ENCODE assay signal across 17 cellular contexts in genomic region chr9:90999425-91000397, GRCh38.
DNase-seq lines count a peak whose midpoint lies in the region; ATAC-seq, FAIRE-seq and TF ChIP-seq lines count a peak whose summit lies in the region.
"Had no signal": no experiment of that assay in that cellular context is flagged by ENCODE, and none has a peak within 500 bp of the region (broad histone marks: within the 10 kb centered on the region; RNA-seq: fewer than 3 reads in every experiment).

No MANE protein-coding gene starts in this region.

- H3K27ac ChIP-seq in testis, result no peak overlapping the region
- H3K27ac ChIP-seq: BLaER1 had no signal

- 90 to 93% methylated on average over 12 to 16 of the region's 16 CpGs for WGBS in testis, 2 donors

- no peaks in the 10 kb centered on the region for H3K36me3 Mint-ChIP-seq in neural crest cell (ENCODE audit: low read depth)
- H3K36me3 Mint-ChIP-seq: stimulated activated memory B cell treated with anti-CD40 and anti-IgM and Interleukin-4, amounts not matched to agents 10 μg/mL and 1 μg/mL and 100 μg/mL, for 72 hours had no signal

- FAIRE-seq in bronchial epithelial cell (lab: Jason Lieb, UNC), result no peak

- H3K27me3 ChIP-seq in bronchial epithelial cell (ENCODE audit: control insufficient read depth, insufficient read depth, low read length) (no peaks in the 10 kb centered on the region), testis (no peaks in the 10 kb centered on the region)
- H3K27me3 ChIP-seq: BLaER1 had no signal

- intact Hi-C loops in testis (cut with DNase I; ENCODE audit: low total_unique reads), result no loop called here

- H3K27ac Mint-ChIP-seq in neural crest cell (ENCODE audit: unreplicated experiment), result peak overlapping the region; percentile 4
- H3K27ac Mint-ChIP-seq: activated naive CD8-positive, alpha-beta T cell; progenitor cell of endocrine pancreas; stimulated activated memory B cell treated with anti-CD40 and anti-IgM and Interleukin-4, amounts not matched to agents 10 μg/mL and 1 μg/mL and 100 μg/mL, for 72 hours had no signal

- H3K4me1 Mint-ChIP-seq in neural crest cell, result no peaks in the 10 kb centered on the region
- H3K4me1 Mint-ChIP-seq: stimulated activated memory B cell treated with anti-CD40 and anti-IgM and Interleukin-4, amounts not matched to agents 10 μg/mL and 1 μg/mL and 100 μg/mL, for 72 hours had no signal

- H3K36me3 ChIP-seq in bronchial epithelial cell (ENCODE audit: control insufficient read depth, insufficient read depth, low read length) (no peaks in the 10 kb centered on the region), testis (ENCODE audit: low read depth, missing control alignments) (no peaks in the 10 kb centered on the region)
- H3K36me3 ChIP-seq: BLaER1 had no signal

- peaks cover 3% of the 10 kb centered on the region for H3K9me3 Mint-ChIP-seq in neural crest cell
- H3K9me3 Mint-ChIP-seq: stimulated activated memory B cell treated with anti-CD40 and anti-IgM and Interleukin-4, amounts not matched to agents 10 μg/mL and 1 μg/mL and 100 μg/mL, for 72 hours had no signal

- ATAC-seq in GM21717 (IDR thresholded peaks at IDR 0.05; ENCODE audit: unreplicated experiment), result no peak
- ATAC-seq: stimulated activated memory B cell treated with anti-CD40 and anti-IgM and Interleukin-4, amounts not matched to agents 10 μg/mL and 1 μg/mL and 100 μg/mL, for 72 hours had no signal

- no peak overlapping the region for H3K4me3 Mint-ChIP-seq in neural crest cell
- H3K4me3 Mint-ChIP-seq: activated naive CD8-positive, alpha-beta T cell; stimulated activated memory B cell treated with anti-CD40 and anti-IgM and Interleukin-4, amounts not matched to agents 10 μg/mL and 1 μg/mL and 100 μg/mL, for 72 hours had no signal

- TF ChIP-seq CTCF in bronchial epithelial cell (IDR thresholded peaks at IDR 0.05; ENCODE audit: insufficient read depth, low read length, severe bottlenecking) (no peak), neural crest cell (conservative IDR thresholded peaks at IDR 0.05) (no peak), testis (IDR thresholded peaks at IDR 0.05) (no peak)

- no peaks in the 10 kb centered on the region for H3K4me1 ChIP-seq in testis

- H3K27me3 Mint-ChIP-seq in neural crest cell (ENCODE audit: low read depth), result no peaks in the 10 kb centered on the region
- H3K27me3 Mint-ChIP-seq: activated naive CD8-positive, alpha-beta T cell; progenitor cell of endocrine pancreas; stimulated activated memory B cell treated with anti-CD40 and anti-IgM and Interleukin-4, amounts not matched to agents 10 μg/mL and 1 μg/mL and 100 μg/mL, for 72 hours had no signal

- H3K9me3 ChIP-seq in testis, result no peaks in the 10 kb centered on the region
- H3K9me3 ChIP-seq: SK-N-SH had no signal

- H3K4me3 ChIP-seq in bronchial epithelial cell (ENCODE audit: low read depth, low read length) (no peak overlapping the region), testis (no peak overlapping the region)
- H3K4me3 ChIP-seq: BLaER1 had no signal

- TF ChIP-seq POLR2A in testis (IDR thresholded peaks at IDR 0.05), result no peak

- DNase-seq in COR-L47 (lab: John Stamatoyannopoulos, UW) (peak; percentile 3), NCI-H146 (lab: John Stamatoyannopoulos, UW) (peak; percentile 46), bronchial epithelial cell (ENCODE audit: low read depth) (peak; percentile 85), neural crest cell (ENCODE audit: low read depth, low spot score) (no peak), GM03348 (ENCODE audit: low spot score) (no peak), DMS 273 treated with DMSO at 0.1 percent for 48 hours (lab: John Stamatoyannopoulos, UW) (no peak), testis (no peak)
- DNase-seq: activated CD8-positive, alpha-beta memory T cell treated with anti-CD3 and anti-CD28 coated beads, Interleukin-2, amount 50 U/mL, for 48 hours; erythroblast; NCI-H1092 treated with DMSO at 0.1 percent for 48 hours; SK-N-SH; stimulated activated CD4-positive, alpha-beta T cell treated with anti-CD3 and anti-CD28 coated beads, Interleukin-4, amount 100 ng/mL, for 1 hour had no signal

Comparison
In these comparisons a context has a peak if more than half of its experiments do, and no peak if none do; other contexts are left out.
1. DNase-seq: peak in COR-L47 (single experiment), NCI-H146 (single experiment) and bronchial epithelial cell (single experiment); none in neural crest cell (single experiment), GM03348 (single experiment), DMS 273 treated with DMSO at 0.1 percent for 48 hours (single experiment) and testis (single experiment).